Comparison of ENCODE assay signal across 16 cellular contexts in the genomic region with DNA sequence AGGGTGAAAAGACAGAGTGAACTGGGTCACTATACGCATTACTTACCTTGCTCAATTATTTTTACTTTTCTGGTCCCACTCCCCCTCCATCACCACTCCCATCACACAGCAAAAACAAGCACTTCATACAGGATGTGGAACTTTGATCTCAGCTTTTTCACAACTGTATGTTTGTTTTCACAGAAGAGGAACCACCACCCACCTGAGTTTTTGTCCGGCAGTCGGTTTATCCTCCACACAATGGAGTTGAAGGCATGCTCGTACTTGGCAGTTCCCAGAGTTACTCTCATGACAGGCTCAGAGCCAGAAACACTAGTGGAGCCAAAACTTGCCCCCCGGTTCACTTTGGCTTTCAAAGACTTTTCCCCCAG. TPM values are rescaled to one million over a fixed set of nuclear protein-coding genes. Genes with fewer than 3 reads are reported as not detected.
DNase-seq lines count a peak whose midpoint lies in the region; ATAC-seq and TF ChIP-seq lines count a peak whose summit lies in the region.
"Had no signal": no experiment of that assay in that cellular context is flagged by ENCODE, and none has a peak within 500 bp of the region (broad histone marks: within the 10 kb centered on the region; RNA-seq: fewer than 3 reads in every experiment).

No MANE protein-coding gene starts in this region.

- no peak overlapping the region for H3K4me3 ChIP-seq in tibial artery
- H3K4me3 ChIP-seq: ovary, SJCRH30, skin epidermis had no signal

- intact Hi-C loops in tibial artery (cut with DNase I; ENCODE audit: low total_unique reads): no loop called here

- no peaks in the 10 kb centered on the region for H3K4me1 ChIP-seq in tibial artery
- H3K4me1 ChIP-seq: SJCRH30 had no signal

- peaks cover 0 to 4% of the 10 kb centered on the region in 2 donors for H3K27me3 ChIP-seq in tibial artery
- H3K27me3 ChIP-seq: ovary, SJCRH30 had no signal

- ATAC-seq in GM18519 (IDR thresholded peaks at IDR 0.05; ENCODE audit: low FRiP score, unreplicated experiment) (peak; percentile 32), GM19397 (IDR thresholded peaks at IDR 0.05; ENCODE audit: unreplicated experiment) (peak; percentile 55), HG03135 (IDR thresholded peaks at IDR 0.05; ENCODE audit: unreplicated experiment) (peak; percentile 37), GM18498 (IDR thresholded peaks at IDR 0.05; ENCODE audit: unreplicated experiment) (no peak)
- ATAC-seq: activated naive CD4-positive, alpha-beta T cell treated with anti-CD3 and anti-CD28 coated beads, Interleukin-2, amount 50 U/mL, for 72 hours; stimulated activated naive CD8-positive, alpha-beta T cell treated with anti-CD3 and anti-CD28 coated beads, Interleukin-15, Interleukin-2, amounts not matched to agents 100 U/mL and 50 U/mL, for 24 hours had no signal

- peaks cover 9% of the 10 kb centered on the region for H3K27me3 Mint-ChIP-seq in glutamatergic neuron (ENCODE audit: unreplicated experiment)

- DNase-seq in glutamatergic neuron: no peak
- no peak for DNase-seq in tibial artery
- no peak for DNase-seq in SKM-1 (lab: John Stamatoyannopoulos, UW; ENCODE audit: unreplicated experiment)
- no peak for DNase-seq in stimulated activated CD8-positive, alpha-beta memory T cell treated with anti-CD3 and anti-CD28 coated beads, Interleukin-4, amount 100 ng/mL, for 48 hours
- DNase-seq: activated CD4-positive, alpha-beta T cell treated with anti-CD3 and anti-CD28 coated beads, Interleukin-2, amount 50 U/mL, for 1 hour; KBM-7; ovary; SJCRH30; stimulated activated naive CD8-positive, alpha-beta T cell treated with anti-CD3 and anti-CD28 coated beads, Interleukin-15, Interleukin-2, amounts not matched to agents 100 U/mL and 50 U/mL, for 24 hours had no signal

- peaks cover 69% of the 10 kb centered on the region for H3K4me1 Mint-ChIP-seq in glutamatergic neuron (ENCODE audit: low read depth, unreplicated experiment)

- H3K36me3 ChIP-seq in tibial artery: no peaks in the 10 kb centered on the region
- H3K36me3 ChIP-seq: ovary, SJCRH30 had no signal

- H3K36me3 Mint-ChIP-seq in glutamatergic neuron (ENCODE audit: unreplicated experiment): peaks cover 12% of the 10 kb centered on the region
- H3K36me3 Mint-ChIP-seq: activated naive CD4-positive, alpha-beta T cell treated with anti-CD3 and anti-CD28 coated beads, Interleukin-2, amount 50 U/mL, for 72 hours had no signal

- H3K27ac ChIP-seq in tibial artery: no peak overlapping the region
- H3K27ac ChIP-seq: SJCRH30 had no signal

- H3K4me3 Mint-ChIP-seq in glutamatergic neuron (ENCODE audit: unreplicated experiment): peak overlapping the region; percentile 77
- H3K4me3 Mint-ChIP-seq: B cell had no signal

- peaks cover 11% of the 10 kb centered on the region for H3K9me3 Mint-ChIP-seq in glutamatergic neuron (ENCODE audit: unreplicated experiment)
- H3K9me3 Mint-ChIP-seq: activated naive CD4-positive, alpha-beta T cell treated with anti-CD3 and anti-CD28 coated beads, Interleukin-2, amount 50 U/mL, for 72 hours had no signal

- peak overlapping the region; percentile 97 for H3K27ac Mint-ChIP-seq in glutamatergic neuron (ENCODE audit: unreplicated experiment)
- H3K27ac Mint-ChIP-seq: B cell had no signal

- TF ChIP-seq CTCF in glutamatergic neuron (IDR thresholded peaks at IDR 0.05; ENCODE audit: partially characterized antibody, unreplicated experiment) (no peak), tibial artery (IDR thresholded peaks at IDR 0.05) (no peak)

- H3K9me3 ChIP-seq in tibial artery: no peaks in the 10 kb centered on the region
- H3K9me3 ChIP-seq: ovary, SJCRH30 had no signal

RNA-seq across cellular contexts. Expression of a gene that starts 55.9 kb away (rescaled TPM):
- 62.3 TPM for total RNA-seq in glutamatergic neuron (ENCODE audit: unreplicated experiment)
